Comparison of ENCODE assay signal across 13 cellular contexts in genomic region chr4:101155368-101155767, GRCh38.
DNase-seq lines count a peak whose midpoint lies in the region; ATAC-seq, FAIRE-seq and TF ChIP-seq lines count a peak whose summit lies in the region.
"Had no signal": no experiment of that assay in that cellular context is flagged by ENCODE, and none has a peak within 500 bp of the region (broad histone marks: within the 10 kb centered on the region; RNA-seq: fewer than 3 reads in every experiment).

No MANE protein-coding gene starts in this region.

- H3K4me1 ChIP-seq in foreskin keratinocyte = peaks cover 20% of the 10 kb centered on the region
- H3K4me1 ChIP-seq in CD4-positive, alpha-beta memory T cell (ENCODE audit: insufficient read depth, low read length) = peaks cover 20% of the 10 kb centered on the region

- peak; percentile 67 for FAIRE-seq in H54 (lab: Jason Lieb, UNC)

- no peak overlapping the region for H3K27ac Mint-ChIP-seq in WTC11
- H3K27ac Mint-ChIP-seq in CD4-positive, alpha-beta memory T cell = no peak overlapping the region
- H3K27ac Mint-ChIP-seq: activated naive CD8-positive, alpha-beta T cell treated with anti-CD3 and anti-CD28 coated beads, Interleukin-2, amount 10 ng/mL, durations not matched to agents 7 days and 5 days had no signal

- no peak overlapping the region for H3K4me3 ChIP-seq in CD4-positive, alpha-beta memory T cell (ENCODE audit: low read length in 2 of 2)

- peaks cover 53% of the 10 kb centered on the region for H3K4me1 Mint-ChIP-seq in WTC11
- peaks cover 39 to 57% (median 49%) of the 10 kb centered on the region in 4 donors for H3K4me1 Mint-ChIP-seq in CD4-positive, alpha-beta memory T cell

- DNase-seq in H54 (ENCODE audit: insufficient read length, low spot score) (no peak), WTC11 (ENCODE audit: low spot score) (no peak), foreskin keratinocyte (peak; percentile 67 to 89), posterior cingulate gyrus (no peak)
- DNase-seq in CD4-positive, alpha-beta memory T cell = no peak
- DNase-seq: activated naive CD8-positive, alpha-beta T cell treated with anti-CD3 and anti-CD28 coated beads, Interleukin-2, amount 10 ng/mL, durations not matched to agents 7 days and 5 days; GDM1; NCI-H2029; retina had no signal

- intact Hi-C loops in CD4-positive, alpha-beta memory T cell (cut with micrococcal nuclease) = no loop called here
- intact Hi-C loops in posterior cingulate gyrus (cut with DNase I) = no loop called here

- peak; percentile 69 for ATAC-seq in WTC11
- peak; percentile 96 for ATAC-seq in foreskin keratinocyte
- no peak for ATAC-seq in GM21360 (IDR thresholded peaks at IDR 0.05; ENCODE audit: unreplicated experiment)
- ATAC-seq in HG03571 (IDR thresholded peaks at IDR 0.05; ENCODE audit: unreplicated experiment) = no peak

- no peak for TF ChIP-seq POLR2A in H54 (IDR thresholded peaks at IDR 0.05; ENCODE audit: low read depth, low read length)

- no peaks in the 10 kb centered on the region for H3K36me3 Mint-ChIP-seq in WTC11
- H3K36me3 Mint-ChIP-seq in CD4-positive, alpha-beta memory T cell = peaks cover 0 to 1% of the 10 kb centered on the region in 2 donors
- H3K36me3 Mint-ChIP-seq: activated naive CD8-positive, alpha-beta T cell treated with anti-CD3 and anti-CD28 coated beads, Interleukin-2, amount 10 ng/mL, durations not matched to agents 7 days and 5 days had no signal

- H3K9me3 ChIP-seq in CD4-positive, alpha-beta memory T cell (ENCODE audit: control insufficient read depth in 1 of 2, low read length in 2 of 2) = no peaks in the 10 kb centered on the region

- peak overlapping the region; percentile 97 for H3K27ac ChIP-seq in 22Rv1
- no peak overlapping the region for H3K27ac ChIP-seq in foreskin keratinocyte
- H3K27ac ChIP-seq in CD4-positive, alpha-beta memory T cell (ENCODE audit: low read depth, low read length) = no peak overlapping the region

- CTCF ChIA-PET in WTC11 (lab: Charles Lee) = interaction anchor here (1.3 kb wide), 1 partner anchor 14 kb away, joined by 4 read pairs; no protein-coding TSS in a partner anchor
- CTCF ChIA-PET in CD4-positive, alpha-beta memory T cell (lab: Charles Lee; ENCODE audit: partially characterized antibody) = interaction anchor here (1.3 to 1.9 kb wide), 2 partner anchors 10 to 17 kb away, joined by 5 read pairs; no protein-coding TSS in a partner anchor

- H3K4me3 Mint-ChIP-seq in WTC11 = no peak overlapping the region
- H3K4me3 Mint-ChIP-seq in CD4-positive, alpha-beta memory T cell = no peak overlapping the region
- H3K4me3 Mint-ChIP-seq: activated naive CD8-positive, alpha-beta T cell treated with anti-CD3 and anti-CD28 coated beads, Interleukin-2, amount 10 ng/mL, durations not matched to agents 7 days and 5 days had no signal

- no peaks in the 10 kb centered on the region for H3K27me3 Mint-ChIP-seq in WTC11 (ENCODE audit: low read depth)
- no peaks in the 10 kb centered on the region for H3K27me3 Mint-ChIP-seq in CD4-positive, alpha-beta memory T cell
- H3K27me3 Mint-ChIP-seq: activated naive CD8-positive, alpha-beta T cell treated with anti-CD3 and anti-CD28 coated beads, Interleukin-2, amount 10 ng/mL, durations not matched to agents 7 days and 5 days had no signal

- H3K27me3 ChIP-seq in foreskin keratinocyte = no peaks in the 10 kb centered on the region
- H3K27me3 ChIP-seq in CD4-positive, alpha-beta memory T cell (ENCODE audit: insufficient read depth, low read length) = no peaks in the 10 kb centered on the region

- H3K9me3 Mint-ChIP-seq in WTC11 = no peaks in the 10 kb centered on the region
- H3K9me3 Mint-ChIP-seq in CD4-positive, alpha-beta memory T cell = no peaks in the 10 kb centered on the region
- H3K9me3 Mint-ChIP-seq: T-helper 2 cell treated with Interferon-gamma antibody and Interleukin-4, amounts not matched to agents 5 μg/mL and 100 μg/mL, for 36 hours had no signal

- POLR2A ChIA-PET in WTC11 (lab: Charles Lee) = no interaction called here
- POLR2A ChIA-PET in CD4-positive, alpha-beta memory T cell (lab: Charles Lee; ENCODE audit: partially characterized antibody) = no interaction called here

- TF ChIP-seq CTCF in 22Rv1 (IDR thresholded peaks at IDR 0.05) (no peak), WTC11 (IDR thresholded peaks at IDR 0.05) (no peak), foreskin keratinocyte (conservative IDR thresholded peaks at IDR 0.05) (no peak)

- no peaks in the 10 kb centered on the region for H3K36me3 ChIP-seq in CD4-positive, alpha-beta memory T cell (ENCODE audit: insufficient read depth, low read length)

TF ChIP-seq in WTC11, 78 proteins besides CTCF, POLR2A, EP300 and RAD21 (continues in another document):
- TF ChIP-seq ATF1 (CRISPR knock-in tag; IDR thresholded peaks at IDR 0.05) (no peak), JUN (CRISPR knock-in tag; IDR thresholded peaks at IDR 0.05) (no peak), ETV6 (CRISPR knock-in tag; IDR thresholded peaks at IDR 0.05) (no peak), FOXJ3 (CRISPR knock-in tag; IDR thresholded peaks at IDR 0.05; ENCODE audit: borderline replicate concordance) (no peak), IRF1 (CRISPR knock-in tag; IDR thresholded peaks at IDR 0.05) (no peak), MLX (CRISPR knock-in tag; IDR thresholded peaks at IDR 0.05) (no peak), ZSCAN18 (CRISPR knock-in tag; IDR thresholded peaks at IDR 0.05) (no peak), HMGA2 (CRISPR knock-in tag; IDR thresholded peaks at IDR 0.05) (no peak), FOXP1 (CRISPR knock-in tag; IDR thresholded peaks at IDR 0.05; ENCODE audit: borderline replicate concordance) (no peak), SP1 (CRISPR knock-in tag; conservative IDR thresholded peaks at IDR 0.05) (no peak), ZBTB43 (CRISPR knock-in tag; IDR thresholded peaks at IDR 0.05) (no peak), RELA (CRISPR knock-in tag; IDR thresholded peaks at IDR 0.05; ENCODE audit: borderline replicate concordance) (no peak), GTF2I (CRISPR knock-in tag; conservative IDR thresholded peaks at IDR 0.05) (no peak), NR1H2 (CRISPR knock-in tag; IDR thresholded peaks at IDR 0.05) (no peak), NFATC4 (CRISPR knock-in tag; IDR thresholded peaks at IDR 0.05) (no peak), AR (CRISPR knock-in tag; IDR thresholded peaks at IDR 0.05) (no peak)

Comparison
In these comparisons a context has a peak if more than half of its experiments do, and no peak if none do; other contexts are left out.
1. DNase-seq: peak in foreskin keratinocyte (2 of 2); none in H54 (single experiment), WTC11 (single experiment), CD4-positive, alpha-beta memory T cell (0 of 5) and posterior cingulate gyrus (0 of 10).
2. ATAC-seq: peak in WTC11 (single experiment) and foreskin keratinocyte (single experiment); none in GM21360 (single experiment) and HG03571 (single experiment).